In the genomic region with DNA sequence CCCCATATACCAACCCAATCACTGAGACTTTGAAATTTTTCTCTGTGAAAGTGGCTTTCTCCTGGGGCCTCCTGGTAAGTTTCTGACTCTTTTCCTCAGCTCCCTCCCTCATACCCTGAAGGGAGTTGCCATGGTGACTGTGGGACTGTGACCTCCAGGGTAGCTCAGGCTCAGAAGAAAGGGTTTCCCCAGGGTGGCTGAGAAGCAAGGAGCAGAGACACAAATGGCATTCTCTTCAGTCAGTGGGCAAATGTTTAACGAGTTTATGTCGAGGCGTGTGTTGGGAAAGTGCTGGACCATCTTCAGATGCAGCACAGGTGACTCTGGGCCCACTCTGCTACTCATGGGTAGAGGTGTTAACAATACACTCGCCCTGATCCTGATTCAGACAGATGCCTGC, we compare ENCODE assay signal across 1 cellular context.
A peak's percentile ranks its signal among the peaks of the same experiment; 100 is the strongest.
TF ChIP-seq lines count a peak whose summit lies in the region.

No MANE protein-coding gene starts in this region.

TF ChIP-seq in GM12878, 131 proteins besides CTCF, POLR2A, EP300 and RAD21:
- TF ChIP-seq, protein P1, sequence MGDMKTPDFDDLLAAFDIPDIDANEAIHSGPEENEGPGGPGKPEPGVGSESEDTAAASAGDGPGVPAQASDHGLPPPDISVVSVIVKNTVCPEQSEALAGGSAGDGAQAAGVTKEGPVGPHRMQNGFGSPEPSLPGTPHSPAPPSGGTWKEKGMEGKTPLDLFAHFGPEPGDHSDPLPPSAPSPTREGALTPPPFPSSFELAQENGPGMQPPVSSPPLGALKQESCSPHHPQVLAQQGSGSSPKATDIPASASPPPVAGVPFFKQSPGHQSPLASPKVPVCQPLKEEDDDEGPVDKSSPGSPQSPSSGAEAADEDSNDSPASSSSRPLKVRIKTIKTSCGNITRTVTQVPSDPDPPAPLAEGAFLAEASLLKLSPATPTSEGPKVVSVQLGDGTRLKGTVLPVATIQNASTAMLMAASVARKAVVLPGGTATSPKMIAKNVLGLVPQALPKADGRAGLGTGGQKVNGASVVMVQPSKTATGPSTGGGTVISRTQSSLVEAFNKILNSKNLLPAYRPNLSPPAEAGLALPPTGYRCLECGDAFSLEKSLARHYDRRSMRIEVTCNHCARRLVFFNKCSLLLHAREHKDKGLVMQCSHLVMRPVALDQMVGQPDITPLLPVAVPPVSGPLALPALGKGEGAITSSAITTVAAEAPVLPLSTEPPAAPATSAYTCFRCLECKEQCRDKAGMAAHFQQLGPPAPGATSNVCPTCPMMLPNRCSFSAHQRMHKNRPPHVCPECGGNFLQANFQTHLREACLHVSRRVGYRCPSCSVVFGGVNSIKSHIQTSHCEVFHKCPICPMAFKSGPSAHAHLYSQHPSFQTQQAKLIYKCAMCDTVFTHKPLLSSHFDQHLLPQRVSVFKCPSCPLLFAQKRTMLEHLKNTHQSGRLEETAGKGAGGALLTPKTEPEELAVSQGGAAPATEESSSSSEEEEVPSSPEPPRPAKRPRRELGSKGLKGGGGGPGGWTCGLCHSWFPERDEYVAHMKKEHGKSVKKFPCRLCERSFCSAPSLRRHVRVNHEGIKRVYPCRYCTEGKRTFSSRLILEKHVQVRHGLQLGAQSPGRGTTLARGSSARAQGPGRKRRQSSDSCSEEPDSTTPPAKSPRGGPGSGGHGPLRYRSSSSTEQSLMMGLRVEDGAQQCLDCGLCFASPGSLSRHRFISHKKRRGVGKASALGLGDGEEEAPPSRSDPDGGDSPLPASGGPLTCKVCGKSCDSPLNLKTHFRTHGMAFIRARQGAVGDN (IDR thresholded peaks at IDR 0.05), result no peak
- TF ChIP-seq BMI1 (IDR thresholded peaks at IDR 0.05; ENCODE audit: borderline replicate concordance), result 0 out of 2 replicates have a peak, but pooled peaks have one; percentile 34
